In genomic region chr1:112410704-112411103, GRCh38 we compare ENCODE assay signal across 33 cellular contexts.
"Had no signal": no experiment of that assay in that cellular context is flagged by ENCODE, and none has a peak within 500 bp of the region (broad histone marks: within the 10 kb centered on the region; RNA-seq: fewer than 3 reads in every experiment).

No MANE protein-coding gene starts in this region.

- H3K27me3 Mint-ChIP-seq: activated CD4-positive, alpha-beta memory T cell treated with anti-CD3 and anti-CD28 coated beads, Interleukin-2, amount 10 ng/mL, durations not matched to agents 7 days and 5 days; activated T-cell treated with anti-CD3 and anti-CD28 coated beads, Interleukin-2, amount 50 U/mL, for 24 hours; brain had no signal

- H3K4me3 ChIP-seq: adrenal gland, breast epithelium, cardiac muscle cell, colonic mucosa, esophagus squamous epithelium, gastroesophageal sphincter, heart right ventricle had no signal

- H3K27me3 ChIP-seq: adrenal gland, breast epithelium, cardiac muscle cell, colonic mucosa, esophagus squamous epithelium, gastroesophageal sphincter, heart right ventricle had no signal

- H3K36me3 Mint-ChIP-seq: activated naive CD8-positive, alpha-beta T cell had no signal

- H3K36me3 ChIP-seq: breast epithelium had no signal

- H3K4me3 Mint-ChIP-seq: activated CD4-positive, alpha-beta memory T cell treated with anti-CD3 and anti-CD28 coated beads, Interleukin-2, amount 10 ng/mL, durations not matched to agents 7 days and 5 days; activated CD4-positive, alpha-beta T cell treated with anti-CD3 and anti-CD28 coated beads, Interleukin-2, amount 10 ng/mL, durations not matched to agents 7 days and 5 days; activated naive CD8-positive, alpha-beta T cell; activated T-cell treated with anti-CD3 and anti-CD28 coated beads, Interleukin-2, amount 50 U/mL, for 24 hours; activated T-cell treated with anti-CD3 and anti-CD28 coated beads, Interleukin-2, amount 50 U/mL, for 72 hours; brain; WTC11 had no signal

- H3K4me1 ChIP-seq: breast epithelium had no signal

- FAIRE-seq: endometrium, endothelial cell of umbilical vein had no signal

- H3K9me3 ChIP-seq: adrenal gland, breast epithelium, colonic mucosa, esophagus squamous epithelium, gastroesophageal sphincter, heart right ventricle had no signal

- DNase-seq: activated CD4-positive, alpha-beta memory T cell treated with anti-CD3 and anti-CD28 coated beads, Interleukin-2, amount 10 ng/mL, durations not matched to agents 7 days and 5 days; activated CD4-positive, alpha-beta T cell treated with anti-CD3 and anti-CD28 coated beads for 1 hour; activated CD4-positive, alpha-beta T cell treated with anti-CD3 and anti-CD28 coated beads for 4 hours; activated CD4-positive, alpha-beta T cell treated with anti-CD3 and anti-CD28 coated beads, Interleukin-2, amount 10 ng/mL, durations not matched to agents 7 days and 5 days; activated CD4-positive, alpha-beta T cell treated with anti-CD3 and anti-CD28 coated beads, Interleukin-2, amount 50 U/mL, for 4 hours; activated CD8-positive, alpha-beta memory T cell treated with anti-CD3 and anti-CD28 coated beads, Interleukin-2, amount 50 U/mL, for 48 hours; activated effector memory CD4-positive, alpha-beta T cell treated with Interleukin-2 at 50 U/mL for 16 hours; activated gamma-delta T cell treated with Interleukin-2 at 50 U/mL for 16 hours; activated naive CD4-positive, alpha-beta T cell treated with anti-CD3 and anti-CD28 coated beads, Interleukin-2, amount 50 U/mL, for 16 hours; activated naive CD4-positive, alpha-beta T cell treated with Interleukin-2 at 50 U/mL for 16 hours; activated T-cell treated with anti-CD3 and anti-CD28 coated beads for 4 hours; activated T-cell treated with anti-CD3 and anti-CD28 coated beads, Interleukin-2, amount 50 U/mL, for 24 hours; activated T-cell treated with anti-CD3 and anti-CD28 coated beads, Interleukin-2, amount 50 U/mL, for 72 hours; adrenal gland; amygdala; aorta; central memory CD4-positive, alpha-beta T cell; cerebellar nuclear complex; colonic mucosa; effector CD8-positive, alpha-beta T cell; esophagus squamous epithelium; foreskin melanocyte; heart right ventricle; T-helper 2 cell had no signal

- ATAC-seq: gastroesophageal sphincter, heart right ventricle, WTC11 had no signal

- H3K27ac Mint-ChIP-seq: activated CD4-positive, alpha-beta memory T cell treated with anti-CD3 and anti-CD28 coated beads, Interleukin-2, amount 10 ng/mL, durations not matched to agents 7 days and 5 days; activated CD4-positive, alpha-beta T cell treated with anti-CD3 and anti-CD28 coated beads, Interleukin-2, amount 10 ng/mL, durations not matched to agents 7 days and 5 days; activated naive CD8-positive, alpha-beta T cell; activated T-cell treated with anti-CD3 and anti-CD28 coated beads, Interleukin-2, amount 50 U/mL, for 24 hours; activated T-cell treated with anti-CD3 and anti-CD28 coated beads, Interleukin-2, amount 50 U/mL, for 72 hours; brain; WTC11 had no signal

- H3K4me1 Mint-ChIP-seq: activated CD4-positive, alpha-beta T cell treated with anti-CD3 and anti-CD28 coated beads, Interleukin-2, amount 10 ng/mL, durations not matched to agents 7 days and 5 days had no signal

- H3K9me3 Mint-ChIP-seq: activated CD4-positive, alpha-beta memory T cell treated with anti-CD3 and anti-CD28 coated beads, Interleukin-2, amount 10 ng/mL, durations not matched to agents 7 days and 5 days; activated CD4-positive, alpha-beta T cell treated with anti-CD3 and anti-CD28 coated beads, Interleukin-2, amount 10 ng/mL, durations not matched to agents 7 days and 5 days; activated T-cell treated with anti-CD3 and anti-CD28 coated beads, Interleukin-2, amount 50 U/mL, for 24 hours; activated T-cell treated with anti-CD3 and anti-CD28 coated beads, Interleukin-2, amount 50 U/mL, for 72 hours; brain; WTC11 had no signal

- H3K27ac ChIP-seq: breast epithelium, cardiac muscle cell, colonic mucosa, epithelial cell of prostate, gastroesophageal sphincter, heart right ventricle had no signal
